2 cellular contexts compared by ENCODE assay signal in the genomic region with DNA sequence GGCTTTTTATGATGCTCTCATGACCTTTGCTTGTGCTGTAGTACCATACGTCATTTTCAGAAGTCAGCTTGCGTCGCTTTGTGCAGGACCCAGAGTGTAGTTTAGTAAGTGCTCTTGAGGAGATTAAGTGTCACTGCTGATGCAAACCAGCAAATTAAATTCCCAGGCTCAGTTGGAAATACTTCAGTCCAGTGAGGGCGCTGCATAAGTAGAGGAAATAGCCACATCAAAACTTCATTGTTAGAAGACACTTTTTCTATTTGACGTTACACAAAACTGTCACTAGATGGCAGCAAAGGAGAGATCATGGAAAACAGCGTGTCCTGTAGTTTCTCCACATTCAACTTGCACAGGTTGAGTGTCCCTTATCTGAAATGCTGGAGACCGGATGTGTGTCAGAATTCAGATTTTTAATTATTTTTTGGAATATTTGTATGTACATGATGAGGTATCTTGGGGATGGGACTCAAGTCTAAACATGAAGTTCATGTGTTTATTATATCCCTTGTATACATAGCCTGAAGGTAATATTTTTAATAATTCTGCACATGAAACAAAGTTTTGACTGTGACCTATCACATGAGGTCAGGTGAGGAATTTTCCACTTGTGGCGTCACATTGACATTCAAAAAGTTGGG.
TF ChIP-seq lines count a peak whose summit lies in the region.

No MANE protein-coding gene starts in this region.

TF ChIP-seq in HCT116, 20 proteins besides CTCF, POLR2A, EP300 and RAD21:
- TF ChIP-seq, protein P1, sequence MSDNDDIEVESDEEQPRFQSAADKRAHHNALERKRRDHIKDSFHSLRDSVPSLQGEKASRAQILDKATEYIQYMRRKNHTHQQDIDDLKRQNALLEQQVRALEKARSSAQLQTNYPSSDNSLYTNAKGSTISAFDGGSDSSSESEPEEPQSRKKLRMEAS (IDR thresholded peaks at IDR 0.05) = 0 out of 2 replicates have a peak, but pooled peaks have one; percentile 28
- TF ChIP-seq EGR1 (IDR thresholded peaks at IDR 0.05; ENCODE audit: low read depth) = no peak
- TF ChIP-seq CBX3 (IDR thresholded peaks at IDR 0.05; ENCODE audit: low read depth) = 0 out of 2 replicates have a peak, but pooled peaks have one; percentile 65
- no peak for TF ChIP-seq YY1 (IDR thresholded peaks at IDR 0.05; ENCODE audit: extremely low read depth, insufficient replicate concordance, low read depth, low read length)

TF ChIP-seq in liver, 16 proteins besides CTCF, POLR2A, EP300 and RAD21 (continued from another document):
- TF ChIP-seq, protein P2, sequence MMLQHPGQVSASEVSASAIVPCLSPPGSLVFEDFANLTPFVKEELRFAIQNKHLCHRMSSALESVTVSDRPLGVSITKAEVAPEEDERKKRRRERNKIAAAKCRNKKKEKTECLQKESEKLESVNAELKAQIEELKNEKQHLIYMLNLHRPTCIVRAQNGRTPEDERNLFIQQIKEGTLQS (IDR thresholded peaks at IDR 0.05) = peak; percentile 64
- TF ChIP-seq SP1 (IDR thresholded peaks at IDR 0.05) (peak; percentile 44), HNF4A (conservative IDR thresholded peaks at IDR 0.05) (peak; percentile 18 to 29), FOXA2 (IDR thresholded peaks at IDR 0.05) (no peak), HNF4G (IDR thresholded peaks at IDR 0.05) (no peak), NR2F2 (IDR thresholded peaks at IDR 0.05) (no peak), TAF1 (conservative IDR thresholded peaks at IDR 0.05) (no peak), FOXA1 (IDR thresholded peaks at IDR 0.05) (no peak), RXRA (IDR thresholded peaks at IDR 0.05) (peak in 1 of 2 donors; percentile 56)
- TF ChIP-seq, protein P3, sequence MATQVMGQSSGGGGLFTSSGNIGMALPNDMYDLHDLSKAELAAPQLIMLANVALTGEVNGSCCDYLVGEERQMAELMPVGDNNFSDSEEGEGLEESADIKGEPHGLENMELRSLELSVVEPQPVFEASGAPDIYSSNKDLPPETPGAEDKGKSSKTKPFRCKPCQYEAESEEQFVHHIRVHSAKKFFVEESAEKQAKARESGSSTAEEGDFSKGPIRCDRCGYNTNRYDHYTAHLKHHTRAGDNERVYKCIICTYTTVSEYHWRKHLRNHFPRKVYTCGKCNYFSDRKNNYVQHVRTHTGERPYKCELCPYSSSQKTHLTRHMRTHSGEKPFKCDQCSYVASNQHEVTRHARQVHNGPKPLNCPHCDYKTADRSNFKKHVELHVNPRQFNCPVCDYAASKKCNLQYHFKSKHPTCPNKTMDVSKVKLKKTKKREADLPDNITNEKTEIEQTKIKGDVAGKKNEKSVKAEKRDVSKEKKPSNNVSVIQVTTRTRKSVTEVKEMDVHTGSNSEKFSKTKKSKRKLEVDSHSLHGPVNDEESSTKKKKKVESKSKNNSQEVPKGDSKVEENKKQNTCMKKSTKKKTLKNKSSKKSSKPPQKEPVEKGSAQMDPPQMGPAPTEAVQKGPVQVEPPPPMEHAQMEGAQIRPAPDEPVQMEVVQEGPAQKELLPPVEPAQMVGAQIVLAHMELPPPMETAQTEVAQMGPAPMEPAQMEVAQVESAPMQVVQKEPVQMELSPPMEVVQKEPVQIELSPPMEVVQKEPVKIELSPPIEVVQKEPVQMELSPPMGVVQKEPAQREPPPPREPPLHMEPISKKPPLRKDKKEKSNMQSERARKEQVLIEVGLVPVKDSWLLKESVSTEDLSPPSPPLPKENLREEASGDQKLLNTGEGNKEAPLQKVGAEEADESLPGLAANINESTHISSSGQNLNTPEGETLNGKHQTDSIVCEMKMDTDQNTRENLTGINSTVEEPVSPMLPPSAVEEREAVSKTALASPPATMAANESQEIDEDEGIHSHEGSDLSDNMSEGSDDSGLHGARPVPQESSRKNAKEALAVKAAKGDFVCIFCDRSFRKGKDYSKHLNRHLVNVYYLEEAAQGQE (IDR thresholded peaks at IDR 0.05) = no peak
- TF ChIP-seq, protein P4, sequence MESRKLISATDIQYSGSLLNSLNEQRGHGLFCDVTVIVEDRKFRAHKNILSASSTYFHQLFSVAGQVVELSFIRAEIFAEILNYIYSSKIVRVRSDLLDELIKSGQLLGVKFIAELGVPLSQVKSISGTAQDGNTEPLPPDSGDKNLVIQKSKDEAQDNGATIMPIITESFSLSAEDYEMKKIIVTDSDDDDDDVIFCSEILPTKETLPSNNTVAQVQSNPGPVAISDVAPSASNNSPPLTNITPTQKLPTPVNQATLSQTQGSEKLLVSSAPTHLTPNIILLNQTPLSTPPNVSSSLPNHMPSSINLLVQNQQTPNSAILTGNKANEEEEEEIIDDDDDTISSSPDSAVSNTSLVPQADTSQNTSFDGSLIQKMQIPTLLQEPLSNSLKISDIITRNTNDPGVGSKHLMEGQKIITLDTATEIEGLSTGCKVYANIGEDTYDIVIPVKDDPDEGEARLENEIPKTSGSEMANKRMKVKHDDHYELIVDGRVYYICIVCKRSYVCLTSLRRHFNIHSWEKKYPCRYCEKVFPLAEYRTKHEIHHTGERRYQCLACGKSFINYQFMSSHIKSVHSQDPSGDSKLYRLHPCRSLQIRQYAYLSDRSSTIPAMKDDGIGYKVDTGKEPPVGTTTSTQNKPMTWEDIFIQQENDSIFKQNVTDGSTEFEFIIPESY (IDR thresholded peaks at IDR 0.05) = no peak
- TF ChIP-seq, protein P1 (IDR thresholded peaks at IDR 0.05) = no peak
TF ChIP-seq in liver: peak in this region for 7.
